In genomic region chr15:41972341-41973237, GRCh38 we compare ENCODE assay signal across 8 cellular contexts. TPM values are rescaled to one million over a fixed set of nuclear protein-coding genes. Genes with fewer than 3 reads are reported as not detected.
DNase-seq lines count a peak whose midpoint lies in the region; TF ChIP-seq lines count a peak whose summit lies in the region.

TSS of gene EHD4 (minus strand) at chr15:41972557. CDS start at chr15:41972494, 63 bp downstream.

- H3K4me2 ChIP-seq in MM.1S (ENCODE audit: low read depth, low read length) = peak within 1 kb of the TSS; percentile 87

- peaks cover 41% of the 10 kb centered on the region for H3K27me3 Mint-ChIP-seq in neural crest cell (ENCODE audit: low read depth)

- in situ Hi-C loops in HAP-1 (cut with MboI; ENCODE audit: low sequenced_read_pairs) = no loop called here

- H3K9me3 Mint-ChIP-seq in neural crest cell = no peaks in the 10 kb centered on the region

- no peaks in the 10 kb centered on the region for H3K36me3 ChIP-seq in HAP-1 (replicated peaks)
- no peaks in the 10 kb centered on the region for H3K36me3 ChIP-seq in MM.1S (replicated peaks; ENCODE audit: insufficient read depth, low read length)
- peaks cover 0 to 2% of the 10 kb centered on the region in 2 donors for H3K36me3 ChIP-seq in stomach smooth muscle (ENCODE audit: control insufficient read depth in 2 of 2, insufficient read depth in 2 of 2, low read length in 2 of 2)

- H3K4me3 Mint-ChIP-seq in neural crest cell = peak within 1 kb of the TSS; percentile 96

- H3K27me3 ChIP-seq in HAP-1 (ENCODE audit: low read depth) (peaks cover 15% of the 10 kb centered on the region), MM.1S (replicated peaks; ENCODE audit: insufficient read depth, low read length) (no peaks in the 10 kb centered on the region), stomach smooth muscle (ENCODE audit: control insufficient read depth in 1 of 2, insufficient read depth in 2 of 2, low read length in 2 of 2) (peaks cover 2 to 4% of the 10 kb centered on the region in 2 donors)

- H3K4me1 ChIP-seq in HAP-1 = peaks cover 5% of the 10 kb centered on the region
- H3K4me1 ChIP-seq in MM.1S (ENCODE audit: low read length) = peaks cover 23% of the 10 kb centered on the region
- peaks cover 6% of the 10 kb centered on the region for H3K4me1 ChIP-seq in stomach smooth muscle (ENCODE audit: control insufficient read depth, insufficient read depth, low read length)

- no peak within 1 kb of the TSS for H3K27ac Mint-ChIP-seq in neural crest cell (ENCODE audit: unreplicated experiment)

- peak within 1 kb of the TSS; percentile 60 for H3K4me3 ChIP-seq in HAP-1
- peak within 1 kb of the TSS; percentile 95 for H3K4me3 ChIP-seq in MM.1S (ENCODE audit: low read length)
- peak within 1 kb of the TSS; percentile 88 to 91 for H3K4me3 ChIP-seq in foreskin fibroblast (ENCODE audit: low read depth in 1 of 2, low read length in 2 of 2)
- peak within 1 kb of the TSS; percentile 84 to 95 for H3K4me3 ChIP-seq in stomach smooth muscle (ENCODE audit: low read length in 2 of 2)

- peaks cover 39% of the 10 kb centered on the region for H3K79me2 ChIP-seq in MM.1S (ENCODE audit: low read length)

- H3K27ac ChIP-seq in MM.1S (ENCODE audit: low read length) (peak within 1 kb of the TSS; percentile 94), stomach smooth muscle (ENCODE audit: low read length) (no peak within 1 kb of the TSS)

- H3K4me1 Mint-ChIP-seq in neural crest cell = peaks cover 32% of the 10 kb centered on the region

- peaks cover 15% of the 10 kb centered on the region for H3F3A ChIP-seq in MM.1S (ENCODE audit: insufficient read depth, low read length)

- H3K9ac ChIP-seq in MM.1S (ENCODE audit: low read length) (peak within 1 kb of the TSS; percentile 96), stomach smooth muscle (ENCODE audit: low read length in 2 of 2) (peak within 1 kb of the TSS; percentile 74 to 80)

- peak within 1 kb of the TSS; percentile 97 for H2AFZ ChIP-seq in MM.1S (ENCODE audit: low read length)

- TF ChIP-seq CTCF in MM.1S (IDR thresholded peaks at IDR 0.05; ENCODE audit: low read length) (peak; percentile 51), foreskin fibroblast (IDR thresholded peaks at IDR 0.05; ENCODE audit: low read depth, low read length) (peak; percentile 29), neural crest cell (conservative IDR thresholded peaks at IDR 0.05) (peak; percentile 48)

- no peaks in the 10 kb centered on the region for H3K9me3 ChIP-seq in HAP-1
- H3K9me3 ChIP-seq in MM.1S (replicated peaks; ENCODE audit: insufficient read depth, low read length) = no peaks in the 10 kb centered on the region
- H3K9me3 ChIP-seq in stomach smooth muscle (ENCODE audit: control insufficient read depth in 2 of 2, low read length in 2 of 2) = no peaks in the 10 kb centered on the region

- DNase-seq in GDM1 (lab: John Stamatoyannopoulos, UW) (peak; percentile 93), HAP-1 (ENCODE audit: low spot score in 2 of 2) (peak; percentile 98 to 99), MM.1S (peak; percentile 99), SIG-M5 (lab: John Stamatoyannopoulos, UW) (peak; percentile 78), activated gamma-delta T cell treated with Interleukin-2 at 50 U/mL for 16 hours (peak; percentile 90), foreskin fibroblast (peak; percentile 99 to 100), neural crest cell (ENCODE audit: low read depth, low spot score) (peak; percentile 89)

- H3K9me2 ChIP-seq in MM.1S (replicated peaks; ENCODE audit: insufficient read depth, low read length) = no peaks in the 10 kb centered on the region

- H3K36me3 Mint-ChIP-seq in neural crest cell (ENCODE audit: low read depth) = no peaks in the 10 kb centered on the region

- H4K20me1 ChIP-seq in MM.1S (ENCODE audit: insufficient read depth, low read length) = no peaks in the 10 kb centered on the region

RNA-seq across cellular contexts. Expression of gene EHD4, which starts in this region (rescaled TPM):
- 8.3 and 9.3 TPM in 2 replicates for total RNA-seq in neural crest cell
